ENCODE assay signal across 8 cellular contexts in the genomic region with DNA sequence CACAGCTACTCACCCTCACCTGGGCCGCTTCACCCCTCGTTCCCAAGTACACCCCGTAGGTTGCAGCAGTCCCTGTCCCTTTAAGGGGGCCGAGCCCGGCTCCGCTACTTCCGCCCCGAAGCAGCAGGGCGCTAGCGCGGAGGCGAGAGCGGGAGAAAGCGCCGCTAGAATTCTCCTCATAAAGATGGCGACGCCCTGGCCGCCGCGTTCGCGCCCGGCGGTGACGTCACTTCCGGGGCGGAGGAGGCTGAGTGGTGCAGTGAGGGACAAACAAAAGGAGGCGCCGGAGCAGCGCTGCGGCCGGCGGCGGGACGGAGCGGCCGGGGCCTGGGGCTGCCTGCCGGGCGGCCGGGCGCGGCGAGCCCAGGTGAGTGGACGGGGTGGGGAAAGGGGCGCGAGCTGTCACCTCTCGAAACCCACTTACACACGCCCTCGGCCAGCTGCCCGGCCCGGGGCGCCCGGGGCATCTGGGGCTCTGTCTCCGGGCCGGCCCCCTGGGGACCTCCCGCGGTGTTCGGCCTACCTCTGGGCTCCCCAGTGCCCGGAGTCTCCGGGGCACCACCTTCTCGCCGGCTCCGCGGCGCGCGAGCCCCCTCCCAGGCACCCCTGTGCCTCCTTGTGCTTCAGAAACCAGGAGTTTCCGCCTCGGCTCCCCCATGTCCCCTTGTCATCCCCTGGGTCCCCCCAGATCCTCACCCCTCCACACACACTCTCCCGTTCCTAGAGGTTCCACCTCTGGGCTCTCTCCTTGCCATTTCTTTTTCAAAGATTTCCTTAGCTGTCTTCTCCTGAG.
A peak's percentile ranks its signal among the peaks of the same experiment; 100 is the strongest.
DNase-seq lines count a peak whose midpoint lies in the region; ATAC-seq lines count a peak whose summit lies in the region.

A gene (minus strand): TSS at position 67 of the 793 bp plus-strand sequence. CDS start 36,545 bp downstream, outside the sequence.
A gene (plus strand): TSS at position 250 of the 793 bp plus-strand sequence. CDS start 25,032 bp downstream, outside the sequence.

- peak within 1 kb of the TSS; percentile 93 to 99 (median 97) for H3K9ac ChIP-seq in BLaER1 treated with 17β-estradiol and CSF1 and Interleukin-3, amounts not matched to agents 10 nM and 100 nM

- peaks cover 0 to 49% (median 45%) of the 10 kb centered on the region in 11 experiments; a peak in 19 of 22 replicates for H4K20me1 ChIP-seq in BLaER1 treated with 17β-estradiol and CSF1 and Interleukin-3, amounts not matched to agents 10 nM and 100 nM

- DNase-seq in NCI-H526 (lab: John Stamatoyannopoulos, UW) (peak; percentile 86 to 96), kidney tubule cell (ENCODE audit: low spot score) (peak; percentile 97)
- peak; percentile 99 for DNase-seq in activated CD4-positive, alpha-beta T cell treated with anti-CD3 and anti-CD28 coated beads for 48 hours
- peak; percentile 87 to 97 for DNase-seq in stimulated activated CD4-positive, alpha-beta T cell treated with anti-CD3 and anti-CD28 coated beads, Interleukin-1b, Interleukin-23, amount 100 ng/mL, for 1 hour (ENCODE audit: low read depth in 2 of 2)

- H3K4me2 ChIP-seq in BLaER1 treated with 17β-estradiol and CSF1 and Interleukin-3, amounts not matched to agents 10 nM and 100 nM, result peak within 1 kb of the TSS; percentile 87 to 99 (median 97)

- peaks cover 33 to 60% (median 56%) of the 10 kb centered on the region in 10 experiments for H3K4me1 ChIP-seq in BLaER1 treated with 17β-estradiol and CSF1 and Interleukin-3, amounts not matched to agents 10 nM and 100 nM

- H3K4me3 ChIP-seq in BLaER1 treated with 17β-estradiol and CSF1 and Interleukin-3, amounts not matched to agents 10 nM and 100 nM, result peak within 1 kb of the TSS; percentile 88 to 99 (median 92)

- H3K36me3 ChIP-seq in BLaER1 treated with 17β-estradiol and CSF1 and Interleukin-3, amounts not matched to agents 10 nM and 100 nM, result peaks cover 21 to 33% (median 31%) of the 10 kb centered on the region in 11 experiments

- no peaks in the 10 kb centered on the region for H3K27me3 ChIP-seq in BLaER1 treated with 17β-estradiol and CSF1 and Interleukin-3, amounts not matched to agents 10 nM and 100 nM

- peak within 1 kb of the TSS; percentile 85 to 98 (median 95) for H3K27ac ChIP-seq in BLaER1 treated with 17β-estradiol and CSF1 and Interleukin-3, amounts not matched to agents 10 nM and 100 nM
- peak within 1 kb of the TSS; percentile 95 for H3K27ac ChIP-seq in cingulate gyrus (ENCODE audit: low read depth, low read length)

- H3K9me3 ChIP-seq in BLaER1 treated with 17β-estradiol and CSF1 and Interleukin-3, amounts not matched to agents 10 nM and 100 nM (replicated peaks in 1 of 11), result no peaks in the 10 kb centered on the region

- ATAC-seq in GM19328 (IDR thresholded peaks at IDR 0.05; ENCODE audit: unreplicated experiment), result peak; percentile 85
- peak; percentile 74 for ATAC-seq in HG03469 (IDR thresholded peaks at IDR 0.05; ENCODE audit: unreplicated experiment)

Comparison
In these comparisons a context has a peak if more than half of its experiments do, and no peak if none do; other contexts are left out.
1. Peak in every context shown above with its lines: DNase-seq, ATAC-seq, H3K4me3 ChIP-seq and H3K27ac ChIP-seq.